8 cellular contexts compared by ENCODE assay signal in genomic region chr20:53706511-53707031, GRCh38.
DNase-seq lines count a peak whose midpoint lies in the region; TF ChIP-seq lines count a peak whose summit lies in the region.

No MANE protein-coding gene starts in this region.

- intact Hi-C loops in uterus (cut with DNase I; ENCODE audit: low total_unique reads): no loop called here

- no peak for TF ChIP-seq POLR2A in uterus (IDR thresholded peaks at IDR 0.05)

- H3K4me2 ChIP-seq in skeletal muscle satellite cell (ENCODE audit: low read length): peak overlapping the region; percentile 43

- H3K27me3 ChIP-seq in skeletal muscle satellite cell (ENCODE audit: control insufficient read depth, insufficient read depth, low read length) (no peaks in the 10 kb centered on the region), uterus (no peaks in the 10 kb centered on the region)

- no peak overlapping the region for H3K27ac ChIP-seq in uterus

- H3K9ac ChIP-seq in skeletal muscle satellite cell (ENCODE audit: low read depth, low read length): peak overlapping the region; percentile 68

- H3K4me1 ChIP-seq in skeletal muscle satellite cell (ENCODE audit: control insufficient read depth, insufficient read depth, low read length) (peaks cover 32% of the 10 kb centered on the region), uterus (peaks cover 0 to 5% of the 10 kb centered on the region in 2 donors)

- H3K36me3 ChIP-seq in skeletal muscle satellite cell (ENCODE audit: insufficient read depth, low read length) (no peaks in the 10 kb centered on the region), uterus (no peaks in the 10 kb centered on the region)

- H3K9me3 ChIP-seq in skeletal muscle satellite cell (replicated peaks; ENCODE audit: low read length) (no peaks in the 10 kb centered on the region), uterus (no peaks in the 10 kb centered on the region)

- TF ChIP-seq CTCF in cardiac fibroblast (IDR thresholded peaks at IDR 0.05; ENCODE audit: low read depth, low read length): no peak
- TF ChIP-seq CTCF in uterus (IDR thresholded peaks at IDR 0.05): no peak

- H3K4me3 ChIP-seq in cardiac fibroblast (replicated peaks in 1 of 2; ENCODE audit: low read depth in 2 of 2, low read length in 2 of 2): no peak overlapping the region
- H3K4me3 ChIP-seq in skeletal muscle satellite cell (ENCODE audit: low read length): no peak overlapping the region
- no peak overlapping the region for H3K4me3 ChIP-seq in uterus

- DNase-seq in activated T-cell treated with anti-CD3 and anti-CD28 coated beads for 1 hour (ENCODE audit: low read depth) (peak; percentile 9), LHCN-M2 (ENCODE audit: low read depth) (peak; percentile 76), cardiac fibroblast (ENCODE audit: low read depth in 2 of 2) (peak; percentile 22 to 71), iPS-NIHi11 (ENCODE audit: low spot score) (no peak), NCI-H1417 (lab: John Stamatoyannopoulos, UW) (no peak), uterus (no peak)
- DNase-seq in activated T-cell treated with anti-CD3 and anti-CD28 coated beads, Interleukin-2, amount 50 U/mL, for 1 hour: no peak

Comparison
In these comparisons a context has a peak if more than half of its experiments do, and no peak if none do; other contexts are left out.
1. DNase-seq: peak in activated T-cell treated with anti-CD3 and anti-CD28 coated beads for 1 hour (single experiment), LHCN-M2 (single experiment) and cardiac fibroblast (2 of 2); none in activated T-cell treated with anti-CD3 and anti-CD28 coated beads, Interleukin-2, amount 50 U/mL, for 1 hour (single experiment), iPS-NIHi11 (single experiment), NCI-H1417 (0 of 3) and uterus (0 of 2).